ENCODE assay signal across 5 cellular contexts in genomic region chr9:129374231-129374630, GRCh38.
"Had no signal": no experiment of that assay in that cellular context is flagged by ENCODE, and none has a peak within 500 bp of the region (broad histone marks: within the 10 kb centered on the region; RNA-seq: fewer than 3 reads in every experiment).

No MANE protein-coding gene starts in this region.

- DNase-seq: IMR-90, KBM-7, KG1 had no signal

- H3K4me3 ChIP-seq: K562 had no signal

- H3K27ac ChIP-seq: HL-60 had no signal
